Comparison of ENCODE assay signal across 19 cellular contexts in genomic region chr3:45603226-45603625, GRCh38.
"Had no signal": no experiment of that assay in that cellular context is flagged by ENCODE, and none has a peak within 500 bp of the region (broad histone marks: within the 10 kb centered on the region; RNA-seq: fewer than 3 reads in every experiment).

No MANE protein-coding gene starts in this region.

- H3K27ac ChIP-seq: epithelial cell of prostate, neutrophil, skin epidermis, suprapubic skin had no signal

- H3K4me3 ChIP-seq: mucosa of descending colon, skin epidermis, suprapubic skin, upper lobe of left lung had no signal

- H3K27ac Mint-ChIP-seq: activated CD4-positive, alpha-beta memory T cell treated with anti-CD3 and anti-CD28 coated beads for 36 hours; activated naive CD8-positive, alpha-beta T cell treated with anti-CD3 and anti-CD28 coated beads for 36 hours; endodermal cell; memory B cell; naive thymus-derived CD8-positive, alpha-beta T cell; stimulated activated naive CD8-positive, alpha-beta T cell treated with anti-CD3 and anti-CD28 coated beads, Interleukin-15, Interleukin-2, amounts not matched to agents 100 ng/mL and 50 ng/mL, for 24 hours; T-helper 2 cell treated with Interferon-gamma antibody and Interleukin-4, amounts not matched to agents 5 μg/mL and 100 μg/mL, for 36 hours had no signal

- H3K9me3 ChIP-seq: mucosa of descending colon, neutrophil, suprapubic skin, upper lobe of left lung had no signal

- H3K27me3 ChIP-seq: neutrophil, suprapubic skin, upper lobe of left lung had no signal

- DNase-seq: activated CD4-positive, alpha-beta memory T cell treated with anti-CD3 and anti-CD28 coated beads for 36 hours; activated naive CD8-positive, alpha-beta T cell treated with anti-CD3 and anti-CD28 coated beads for 36 hours; amniotic stem cell; caudate nucleus; endodermal cell; head of caudate nucleus; left ventricle myocardium superior; mucosa of descending colon; naive thymus-derived CD8-positive, alpha-beta T cell; stimulated activated CD4-positive, alpha-beta T cell treated with anti-CD3 and anti-CD28 coated beads, Interleukin-15, amount 100 ng/mL, for 24 hours; stimulated activated CD4-positive, alpha-beta T cell treated with anti-CD3 and anti-CD28 coated beads, Interleukin-2, amount 100 ng/mL, for 48 hours had no signal

- H3K27me3 Mint-ChIP-seq: activated CD4-positive, alpha-beta memory T cell treated with anti-CD3 and anti-CD28 coated beads for 36 hours; activated naive CD8-positive, alpha-beta T cell treated with anti-CD3 and anti-CD28 coated beads for 36 hours; memory B cell; naive thymus-derived CD8-positive, alpha-beta T cell; stimulated activated naive CD8-positive, alpha-beta T cell treated with anti-CD3 and anti-CD28 coated beads, Interleukin-15, Interleukin-2, amounts not matched to agents 100 ng/mL and 50 ng/mL, for 24 hours had no signal

- H3K4me3 Mint-ChIP-seq: activated CD4-positive, alpha-beta memory T cell treated with anti-CD3 and anti-CD28 coated beads for 36 hours; activated naive CD8-positive, alpha-beta T cell treated with anti-CD3 and anti-CD28 coated beads for 36 hours; endodermal cell; memory B cell; naive thymus-derived CD8-positive, alpha-beta T cell; stimulated activated naive CD8-positive, alpha-beta T cell treated with anti-CD3 and anti-CD28 coated beads, Interleukin-15, Interleukin-2, amounts not matched to agents 100 ng/mL and 50 ng/mL, for 24 hours; T-helper 2 cell treated with Interferon-gamma antibody and Interleukin-4, amounts not matched to agents 5 μg/mL and 100 μg/mL, for 36 hours had no signal

- H3K36me3 ChIP-seq: neutrophil had no signal

- H3K9me3 Mint-ChIP-seq: activated CD4-positive, alpha-beta memory T cell treated with anti-CD3 and anti-CD28 coated beads for 36 hours; activated naive CD8-positive, alpha-beta T cell treated with anti-CD3 and anti-CD28 coated beads for 36 hours; endodermal cell; memory B cell; naive thymus-derived CD8-positive, alpha-beta T cell; stimulated activated naive CD8-positive, alpha-beta T cell treated with anti-CD3 and anti-CD28 coated beads, Interleukin-15, Interleukin-2, amounts not matched to agents 100 ng/mL and 50 ng/mL, for 24 hours; T-helper 2 cell treated with Interferon-gamma antibody and Interleukin-4, amounts not matched to agents 5 μg/mL and 100 μg/mL, for 36 hours had no signal

- ATAC-seq: left ventricle myocardium superior; mucosa of descending colon; naive thymus-derived CD8-positive, alpha-beta T cell had no signal
